ENCODE assay signal across 17 cellular contexts in the genomic region with DNA sequence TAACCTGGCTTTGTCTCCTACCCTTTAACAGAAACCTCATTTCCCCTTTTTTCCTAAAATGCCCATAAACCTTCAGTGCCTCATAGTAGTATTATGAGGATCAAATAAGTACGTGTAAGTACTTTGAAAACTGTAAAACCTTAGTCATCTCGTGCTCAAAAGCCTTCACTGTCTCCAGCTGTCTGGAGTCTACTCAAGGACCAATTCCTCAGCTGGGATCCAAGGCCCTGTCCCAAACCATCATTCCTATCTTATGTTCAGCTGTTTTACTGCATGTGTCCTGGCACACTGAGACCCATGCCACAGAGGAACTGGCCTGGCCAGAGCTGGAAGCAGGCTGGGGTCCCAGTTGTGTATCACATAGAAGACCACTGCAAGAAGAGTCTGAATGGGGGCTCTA. TPM values are rescaled to one million over a fixed set of nuclear protein-coding genes. Genes with fewer than 3 reads are reported as not detected.
A peak's percentile ranks its signal among the peaks of the same experiment; 100 is the strongest.
DNase-seq lines count a peak whose midpoint lies in the region; ATAC-seq and TF ChIP-seq lines count a peak whose summit lies in the region.
"Had no signal": no experiment of that assay in that cellular context is flagged by ENCODE, and none has a peak within 500 bp of the region (broad histone marks: within the 10 kb centered on the region; RNA-seq: fewer than 3 reads in every experiment).

No MANE protein-coding gene starts in this region.

- ATAC-seq in GM21786 (IDR thresholded peaks at IDR 0.05; ENCODE audit: unreplicated experiment) (no peak), GM21737 (IDR thresholded peaks at IDR 0.05; ENCODE audit: unreplicated experiment) (no peak)

- H3K4me1 ChIP-seq in SJSA1 (replicated peaks) (peaks cover 42% of the 10 kb centered on the region), skeletal muscle tissue (ENCODE audit: control insufficient read depth in 3 of 3, insufficient read depth in 3 of 3, low read length in 3 of 3) (peaks cover 0 to 2% (median 0%) of the 10 kb centered on the region in 3 donors)
- H3K4me1 ChIP-seq: parathyroid adenoma had no signal

- no peak overlapping the region for H3K4me3 ChIP-seq in SJSA1
- no peak overlapping the region for H3K4me3 ChIP-seq in fibroblast of mammary gland (ENCODE audit: control insufficient read depth, low read depth, low read length)
- H3K4me3 ChIP-seq in skeletal muscle tissue (ENCODE audit: low read length in 3 of 3): no peak overlapping the region

- H3K27ac ChIP-seq in SJSA1: peak overlapping the region; percentile 96
- H3K27ac ChIP-seq in skeletal muscle tissue (ENCODE audit: low read depth, low read length): peak overlapping the region; percentile 49
- H3K27ac ChIP-seq: parathyroid adenoma had no signal

- no peak for TF ChIP-seq CTCF in fibroblast of mammary gland (conservative IDR thresholded peaks at IDR 0.05; ENCODE audit: control insufficient read depth, insufficient read depth, low read depth, low read length)

- H3K9ac ChIP-seq in skeletal muscle tissue (ENCODE audit: low read depth in 1 of 3, low read length in 3 of 3): no peak overlapping the region
- H3K9ac ChIP-seq: parathyroid adenoma had no signal

- H3K9me3 ChIP-seq in SJSA1 (replicated peaks) (no peaks in the 10 kb centered on the region), skeletal muscle tissue (ENCODE audit: control insufficient read depth in 3 of 3, low read length in 3 of 3) (no peaks in the 10 kb centered on the region)

- peak; percentile 78 for DNase-seq in ELR (ENCODE audit: low read depth)
- no peak for DNase-seq in SJSA1 (ENCODE audit: low read depth in 1 of 2, low spot score in 2 of 2)
- DNase-seq in fibroblast of mammary gland (ENCODE audit: low read depth): peak; percentile 87
- no peak for DNase-seq in NCI-H69 (lab: John Stamatoyannopoulos, UW)
- no peak for DNase-seq in NCI-H1694 (lab: John Stamatoyannopoulos, UW)
- DNase-seq: activated CD4-positive, alpha-beta T cell treated with anti-CD3 and anti-CD28 coated beads for 1 hour; activated T-cell treated with anti-CD3 and anti-CD28 coated beads for 4 hours; C1 segment of cervical spinal cord; DMS79 treated with DMSO at 0.1 percent for 48 hours; NCI-H1417; NCI-H446 treated with DMSO at 0.1 percent for 48 hours; OCI-M1; stimulated activated CD4-positive, alpha-beta T cell treated with anti-CD3 and anti-CD28 coated beads, Interleukin-15, amount 100 ng/mL, for 24 hours had no signal

- no peaks in the 10 kb centered on the region for H3K27me3 ChIP-seq in SJSA1 (replicated peaks)
- H3K27me3 ChIP-seq in skeletal muscle tissue (ENCODE audit: control insufficient read depth in 3 of 3, insufficient read depth in 3 of 3, low read length in 3 of 3): peaks cover 0 to 3% (median 0%) of the 10 kb centered on the region in 3 donors

- no peaks in the 10 kb centered on the region for H3K36me3 ChIP-seq in SJSA1
- H3K36me3 ChIP-seq in skeletal muscle tissue (ENCODE audit: control insufficient read depth in 3 of 3, insufficient read depth in 3 of 3, low read length in 3 of 3): no peaks in the 10 kb centered on the region

RNA-seq across cellular contexts. Expression of a gene that starts 15.9 kb away (rescaled TPM):
- 0.85 and 0.95 TPM in 2 replicates for total RNA-seq in SJSA1 (2014; rRNA removed; shearing (Covaris generic))
- 18.3 TPM for total RNA-seq in skeletal muscle tissue

Comparison
In these comparisons a context has a peak if more than half of its experiments do, and no peak if none do; other contexts are left out.
1. DNase-seq: peak in ELR (single experiment) and fibroblast of mammary gland (single experiment); none in SJSA1 (0 of 2), NCI-H69 (single experiment) and NCI-H1694 (single experiment).